Comparison of ENCODE assay signal across 26 cellular contexts in genomic region chr5:63170496-63170895, GRCh38.
"Had no signal": no experiment of that assay in that cellular context is flagged by ENCODE, and none has a peak within 500 bp of the region (broad histone marks: within the 10 kb centered on the region; RNA-seq: fewer than 3 reads in every experiment).

No MANE protein-coding gene starts in this region.

- H3K27ac Mint-ChIP-seq: immature natural killer cell; natural killer cell; stimulated activated effector memory CD8-positive, alpha-beta T cell treated with anti-CD3 and anti-CD28 coated beads, Interleukin-12 subunit alpha, Interleukin-12 subunit beta, amount 100 ng/mL, for 72 hours had no signal

- H3K4me3 Mint-ChIP-seq: immature natural killer cell; natural killer cell; stimulated activated effector memory CD8-positive, alpha-beta T cell treated with anti-CD3 and anti-CD28 coated beads, Interleukin-12 subunit alpha, Interleukin-12 subunit beta, amount 100 ng/mL, for 72 hours had no signal

- DNase-seq: dorsolateral prefrontal cortex; effector CD4-positive, alpha-beta T cell; foreskin fibroblast; heart right ventricle; hippocampal formation; immature natural killer cell; islet precursor cell; kidney glomerular epithelial cell; left colon; left ventricle myocardium superior; lower lobe of right lung; natural killer cell; nucleus accumbens; sigmoid colon; stimulated activated CD4-positive, alpha-beta T cell treated with anti-CD3 and anti-CD28 coated beads, Interleukin-2, amount 100 ng/mL, for 24 hours; stimulated activated CD4-positive, alpha-beta T cell treated with anti-CD3 and anti-CD28 coated beads, Interleukin-4, amount 100 ng/mL, for 24 hours; stimulated activated naive CD4-positive, alpha-beta T cell treated with Interleukin-2 at 50 U/mL for 16 hours; stomach; thyroid gland; trophoblast cell had no signal

- H3K4me3 ChIP-seq: dorsolateral prefrontal cortex, gastroesophageal sphincter, heart right ventricle, lower lobe of right lung, prostate gland, right atrium auricular region, sigmoid colon, stomach, thyroid gland, vagina had no signal

- H3K27me3 ChIP-seq: dorsolateral prefrontal cortex, gastroesophageal sphincter, heart right ventricle, right atrium auricular region, sigmoid colon, stomach, thyroid gland, vagina had no signal

- H3K36me3 ChIP-seq: gastroesophageal sphincter, heart right ventricle, lower lobe of right lung, prostate gland, right atrium auricular region, sigmoid colon, stomach, thyroid gland, vagina had no signal

- H3K4me1 ChIP-seq: gastroesophageal sphincter, heart right ventricle, lower lobe of right lung, prostate gland, right atrium auricular region, sigmoid colon, stomach, thyroid gland, vagina had no signal

- H3K4me1 Mint-ChIP-seq: immature natural killer cell; natural killer cell; stimulated activated effector memory CD8-positive, alpha-beta T cell treated with anti-CD3 and anti-CD28 coated beads, Interleukin-12 subunit alpha, Interleukin-12 subunit beta, amount 100 ng/mL, for 72 hours had no signal

- ATAC-seq: esophagus mucosa; gastroesophageal sphincter; heart right ventricle; left colon; left ventricle myocardium superior; lower lobe of right lung; natural killer cell; stimulated activated effector memory CD8-positive, alpha-beta T cell treated with anti-CD3 and anti-CD28 coated beads, Interleukin-12 subunit alpha, Interleukin-12 subunit beta, amount 100 ng/mL, for 72 hours had no signal

- H3K9me3 ChIP-seq: gastroesophageal sphincter, heart right ventricle, lower lobe of right lung, prostate gland, right atrium auricular region, stomach, thyroid gland, vagina had no signal

- H3K36me3 Mint-ChIP-seq: immature natural killer cell; natural killer cell; stimulated activated effector memory CD8-positive, alpha-beta T cell treated with anti-CD3 and anti-CD28 coated beads, Interleukin-12 subunit alpha, Interleukin-12 subunit beta, amount 100 ng/mL, for 72 hours had no signal

- H3K27ac ChIP-seq: dorsolateral prefrontal cortex, gastroesophageal sphincter, heart right ventricle, lower lobe of right lung, prostate gland, right atrium auricular region, sigmoid colon, stomach, thyroid gland, vagina had no signal
